Comparison of ENCODE assay signal across 7 cellular contexts in the genomic region with DNA sequence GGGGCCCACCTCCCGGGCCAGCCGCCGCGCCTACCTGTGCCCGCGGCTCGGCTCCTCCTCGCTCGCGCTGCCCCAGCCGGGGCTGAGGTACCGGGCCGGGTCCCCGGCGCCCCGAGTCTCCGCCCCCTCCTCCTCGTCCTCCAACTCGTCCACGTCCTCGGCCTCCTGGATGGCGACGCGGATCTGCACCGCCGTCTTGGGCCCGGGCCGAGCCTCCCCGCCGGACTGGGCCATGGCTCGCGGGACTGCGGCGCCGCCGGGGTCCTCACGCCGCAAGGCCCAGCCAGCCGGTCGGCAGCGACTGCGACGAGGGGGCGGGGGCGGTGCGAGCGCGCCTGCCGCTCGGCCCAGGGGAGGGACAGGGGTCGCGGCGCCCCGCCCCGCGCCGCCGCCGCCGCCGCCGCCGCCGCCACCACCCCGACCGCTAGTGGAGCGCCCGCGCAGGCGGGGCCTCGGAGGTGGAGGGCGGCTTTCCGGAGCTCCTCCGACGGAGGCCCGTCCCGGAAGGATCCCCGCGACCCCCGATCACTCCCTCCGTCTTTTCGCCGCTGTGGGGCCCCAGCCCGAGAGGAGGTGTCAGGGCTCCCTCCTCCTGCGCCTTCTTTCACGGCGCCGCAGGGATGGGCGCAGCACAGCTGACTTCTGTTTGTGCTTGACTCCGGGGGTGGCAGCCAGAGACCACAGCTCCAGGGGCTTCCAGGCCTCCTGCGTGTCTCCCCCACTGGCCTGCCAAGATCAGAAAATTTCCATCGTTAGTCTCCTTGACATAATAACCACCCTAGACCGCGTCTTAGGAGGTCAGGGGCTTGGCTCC. TPM values are rescaled to one million over a fixed set of nuclear protein-coding genes. Genes with fewer than 3 reads are reported as not detected.
A peak's percentile ranks its signal among the peaks of the same experiment; 100 is the strongest.
DNase-seq lines count a peak whose midpoint lies in the region; ATAC-seq and TF ChIP-seq lines count a peak whose summit lies in the region.

A gene (minus strand): TSS at position 303 of the 814 bp plus-strand sequence. CDS start 69 bp downstream, at position 234.

- peaks cover 0 to 16% (median 0%) of the 10 kb centered on the region in 9 donors for H3K27me3 ChIP-seq in heart left ventricle
- H3K27me3 ChIP-seq in ovary: no peaks in the 10 kb centered on the region

- intact Hi-C loops in heart left ventricle (cut with DNase I): no loop called here
- intact Hi-C loops in ovary (cut with DNase I): no loop called here

- H3K36me3 ChIP-seq in heart left ventricle (peaks cover 0 to 18% (median 3%) of the 10 kb centered on the region in 9 donors), ovary (no peaks in the 10 kb centered on the region)

- H3K4me3 Mint-ChIP-seq in activated naive CD8-positive, alpha-beta T cell treated with anti-CD3 and anti-CD28 coated beads, Interleukin-2, amount 50 U/mL, for 24 hours: peak within 1 kb of the TSS; percentile 69

- TF ChIP-seq CTCF in GM12865 (IDR thresholded peaks at IDR 0.05; ENCODE audit: insufficient read depth, low read depth, low read length, missing control alignments): no peak
- no peak for TF ChIP-seq CTCF in heart left ventricle (IDR thresholded peaks at IDR 0.05)
- no peak for TF ChIP-seq CTCF in ovary (IDR thresholded peaks at IDR 0.05)

- peak in 1 of 2 donors; percentile 68 for TF ChIP-seq POLR2A in heart left ventricle (IDR thresholded peaks at IDR 0.05)
- peak; percentile 64 for TF ChIP-seq POLR2A in ovary (IDR thresholded peaks at IDR 0.05)

- peak within 1 kb of the TSS; percentile 75 to 96 (median 90) for H3K27ac ChIP-seq in heart left ventricle
- H3K27ac ChIP-seq in ovary: peak within 1 kb of the TSS; percentile 87 to 97

- H3K4me1 ChIP-seq in heart left ventricle (peaks cover 0 to 57% (median 24%) of the 10 kb centered on the region in 12 donors), ovary (ENCODE audit: insufficient read depth) (peaks cover 11% of the 10 kb centered on the region)

- H3K9me3 Mint-ChIP-seq in activated naive CD8-positive, alpha-beta T cell treated with anti-CD3 and anti-CD28 coated beads, Interleukin-2, amount 50 U/mL, for 24 hours: no peaks in the 10 kb centered on the region

- no peak within 1 kb of the TSS for H3K27ac Mint-ChIP-seq in activated naive CD8-positive, alpha-beta T cell treated with anti-CD3 and anti-CD28 coated beads, Interleukin-2, amount 50 U/mL, for 24 hours

- peak within 1 kb of the TSS; percentile 66 for H3K4me3 ChIP-seq in GM12865 (ENCODE audit: low read depth, low read length)
- H3K4me3 ChIP-seq in heart left ventricle: peak within 1 kb of the TSS; percentile 69 to 97 (median 82)
- H3K4me3 ChIP-seq in ovary: peak within 1 kb of the TSS; percentile 83

- H3K4me1 Mint-ChIP-seq in activated naive CD8-positive, alpha-beta T cell treated with anti-CD3 and anti-CD28 coated beads, Interleukin-2, amount 50 U/mL, for 24 hours: peaks cover 2% of the 10 kb centered on the region

- no peaks in the 10 kb centered on the region for H3K36me3 Mint-ChIP-seq in activated naive CD8-positive, alpha-beta T cell treated with anti-CD3 and anti-CD28 coated beads, Interleukin-2, amount 50 U/mL, for 24 hours (ENCODE audit: low read depth)

- no peaks in the 10 kb centered on the region for H3K9me3 ChIP-seq in heart left ventricle
- H3K9me3 ChIP-seq in ovary: no peaks in the 10 kb centered on the region

- TF ChIP-seq EP300 in ovary (IDR thresholded peaks at IDR 0.05): peak; percentile 3

- ATAC-seq in activated naive CD8-positive, alpha-beta T cell treated with anti-CD3 and anti-CD28 coated beads, Interleukin-2, amount 50 U/mL, for 24 hours: peak; percentile 63
- peak; percentile 29 to 82 (median 68) for ATAC-seq in heart left ventricle
- ATAC-seq in HG02938 (IDR thresholded peaks at IDR 0.05; ENCODE audit: unreplicated experiment): no peak

- WGBS in heart left ventricle, 4 donors: 1 to 6% (median 3%) methylated on average over 11 to 94 of the region's 94 CpGs
- WGBS in ovary, 3 donors: 1% methylated on average over 23 to 94 of the region's 94 CpGs

- DNase-seq in GM12865 (ENCODE audit: low read depth) (peak; percentile 66), NCI-H2171 (lab: John Stamatoyannopoulos, UW) (peak; percentile 45), heart left ventricle (peak; percentile 72 to 82 (median 76)), ovary (peak; percentile 66 to 80 (median 75)), DMS153 treated with DMSO at 0.1 percent for 48 hours (lab: John Stamatoyannopoulos, UW; ENCODE audit: unreplicated experiment) (no peak)
- DNase-seq in activated naive CD8-positive, alpha-beta T cell treated with anti-CD3 and anti-CD28 coated beads, Interleukin-2, amount 50 U/mL, for 24 hours: peak; percentile 21

- H3K27me3 Mint-ChIP-seq in activated naive CD8-positive, alpha-beta T cell treated with anti-CD3 and anti-CD28 coated beads, Interleukin-2, amount 50 U/mL, for 24 hours: peaks cover 48% of the 10 kb centered on the region

RNA-seq across cellular contexts. Expression of the gene that starts here (rescaled TPM):
- total RNA-seq in heart left ventricle (10 to 100 TPM; 31.8 to 73.1 (median 45.0) TPM), ovary (10 to 100 TPM; 13.4 to 51.5 (median 31.9) TPM)
- polyA plus RNA-seq in heart left ventricle (10 to 100 TPM; 18.9 to 32.7 TPM), ovary (10 to 100 TPM; 23.6 to 61.7 TPM)
